Comparison of ENCODE assay signal across 8 cellular contexts in genomic region chr11:33015621-33016551, GRCh38. TPM values are rescaled to one million over a fixed set of nuclear protein-coding genes. Genes with fewer than 3 reads are reported as not detected.
DNase-seq lines count a peak whose midpoint lies in the region; ATAC-seq and TF ChIP-seq lines count a peak whose summit lies in the region.

TSS of gene DEPDC7 (plus strand) at chr11:33015878. CDS start at chr11:33015956, 78 bp downstream.

- no peaks in the 10 kb centered on the region for H3K9me2 ChIP-seq in GM23338 (ENCODE audit: insufficient read depth)
- H3K9me2 ChIP-seq in MM.1S (replicated peaks; ENCODE audit: insufficient read depth, low read length), result no peaks in the 10 kb centered on the region
- H3K9me2 ChIP-seq in SK-N-SH, result no peaks in the 10 kb centered on the region

- no peak for TF ChIP-seq RAD21 in SK-N-SH (IDR thresholded peaks at IDR 0.05; ENCODE audit: low read length)

- no peak within 1 kb of the TSS for H3K27ac ChIP-seq in GM23338 (ENCODE audit: low read depth)
- H3K27ac ChIP-seq in MM.1S (ENCODE audit: low read length), result no peak within 1 kb of the TSS
- H3K27ac ChIP-seq in SK-N-SH (ENCODE audit: low read depth in 2 of 2, low read length in 1 of 2), result peak within 1 kb of the TSS; percentile 40 to 47; a peak in 3 of 4 replicates
- H3K27ac ChIP-seq in cardiac muscle cell, result no peak within 1 kb of the TSS
- peak within 1 kb of the TSS in 1 of 2 donors; percentile 39 for H3K27ac ChIP-seq in testis

- WGBS in SK-N-SH (ENCODE audit: low lambda C conversion rate), result 5% methylated on average over 21 of the region's 89 CpGs
- 1 to 7% methylated on average over 37 to 43 of the region's 89 CpGs for WGBS in testis, 2 donors

- TF ChIP-seq CTCF in GM23338 (conservative IDR thresholded peaks at IDR 0.05; ENCODE audit: low read depth in 2 of 2), result no peak
- no peak for TF ChIP-seq CTCF in MM.1S (IDR thresholded peaks at IDR 0.05; ENCODE audit: low read length)
- no peak for TF ChIP-seq CTCF in SK-N-SH (IDR thresholded peaks at IDR 0.05)
- no peak for TF ChIP-seq CTCF in cardiac muscle cell (IDR thresholded peaks at IDR 0.05; ENCODE audit: low read depth, low read length)
- TF ChIP-seq CTCF in osteocyte (IDR thresholded peaks at IDR 0.05), result no peak
- no peak for TF ChIP-seq CTCF in testis (IDR thresholded peaks at IDR 0.05)

- H3K4me3 Mint-ChIP-seq in GM23338 (peak within 1 kb of the TSS; percentile 79), osteocyte (ENCODE audit: unreplicated experiment) (peak within 1 kb of the TSS; percentile 82)
- peak within 1 kb of the TSS; percentile 89 for H3K4me3 Mint-ChIP-seq in activated naive CD8-positive, alpha-beta T cell

- H3K9ac ChIP-seq in MM.1S (ENCODE audit: low read length) (no peak within 1 kb of the TSS), SK-N-SH (peak within 1 kb of the TSS; percentile 41; the same call in 1 of the 2 replicates)

- H3K36me3 Mint-ChIP-seq in GM23338 (ENCODE audit: low read depth) (no peaks in the 10 kb centered on the region), osteocyte (ENCODE audit: unreplicated experiment) (no peaks in the 10 kb centered on the region)
- no peaks in the 10 kb centered on the region for H3K36me3 Mint-ChIP-seq in activated naive CD8-positive, alpha-beta T cell

- H3K27me3 Mint-ChIP-seq in GM23338 (ENCODE audit: insufficient read depth, low read depth, poor library complexity), result peaks cover 16% of the 10 kb centered on the region
- no peaks in the 10 kb centered on the region for H3K27me3 Mint-ChIP-seq in activated naive CD8-positive, alpha-beta T cell
- H3K27me3 Mint-ChIP-seq in osteocyte (ENCODE audit: unreplicated experiment), result no peaks in the 10 kb centered on the region

- H3K9me3 Mint-ChIP-seq in GM23338, result no peaks in the 10 kb centered on the region
- no peaks in the 10 kb centered on the region for H3K9me3 Mint-ChIP-seq in activated naive CD8-positive, alpha-beta T cell (ENCODE audit: low read depth)
- H3K9me3 Mint-ChIP-seq in osteocyte (ENCODE audit: unreplicated experiment), result no peaks in the 10 kb centered on the region

- no peaks in the 10 kb centered on the region for H3K9me3 ChIP-seq in MM.1S (replicated peaks; ENCODE audit: insufficient read depth, low read length)
- H3K9me3 ChIP-seq in SK-N-SH, result no peaks in the 10 kb centered on the region
- H3K9me3 ChIP-seq in cardiac muscle cell (ENCODE audit: low read depth), result no peaks in the 10 kb centered on the region
- H3K9me3 ChIP-seq in testis, result no peaks in the 10 kb centered on the region

- H3K4me1 ChIP-seq in GM23338 (ENCODE audit: insufficient read depth) (peaks cover 16% of the 10 kb centered on the region), MM.1S (ENCODE audit: low read length) (peaks cover 8% of the 10 kb centered on the region), SK-N-SH (ENCODE audit: control insufficient read depth in 1 of 2, insufficient read depth in 2 of 2, low read depth in 1 of 2, low read length in 1 of 2) (peaks cover 5 to 29% of the 10 kb centered on the region in 2 experiments; a peak in 3 of 4 replicates), cardiac muscle cell (ENCODE audit: low read depth) (no peaks in the 10 kb centered on the region), testis (no peaks in the 10 kb centered on the region)

- peak; percentile 90 for ATAC-seq in GM23338

- H3K4me2 ChIP-seq in GM23338, result peak within 1 kb of the TSS; percentile 95
- H3K4me2 ChIP-seq in MM.1S (ENCODE audit: low read depth, low read length), result peak within 1 kb of the TSS; percentile 19; the same call in 1 of the 2 replicates
- peak within 1 kb of the TSS; percentile 77 for H3K4me2 ChIP-seq in SK-N-SH

- TF ChIP-seq POLR2A in testis (IDR thresholded peaks at IDR 0.05), result no peak

- H3K27ac Mint-ChIP-seq in GM23338 (no peak within 1 kb of the TSS), osteocyte (ENCODE audit: unreplicated experiment) (peak within 1 kb of the TSS; percentile 62)
- H3K27ac Mint-ChIP-seq in activated naive CD8-positive, alpha-beta T cell, result peak within 1 kb of the TSS; percentile 41

- intact Hi-C loops in testis (cut with DNase I; ENCODE audit: low total_unique reads), result no loop called here

- H3K4me1 Mint-ChIP-seq in GM23338 (peaks cover 17% of the 10 kb centered on the region; the same call in 2 of the 3 replicates), osteocyte (ENCODE audit: unreplicated experiment) (peaks cover 20% of the 10 kb centered on the region)
- peaks cover 57% of the 10 kb centered on the region for H3K4me1 Mint-ChIP-seq in activated naive CD8-positive, alpha-beta T cell (ENCODE audit: low read depth)

- no peaks in the 10 kb centered on the region for H3K36me3 ChIP-seq in GM23338 (ENCODE audit: insufficient read depth)
- H3K36me3 ChIP-seq in MM.1S (replicated peaks; ENCODE audit: insufficient read depth, low read length), result no peaks in the 10 kb centered on the region
- no peaks in the 10 kb centered on the region for H3K36me3 ChIP-seq in SK-N-SH (replicated peaks in 1 of 2; ENCODE audit: control insufficient read depth in 1 of 2, insufficient read depth in 2 of 2, low read length in 1 of 2)
- H3K36me3 ChIP-seq in cardiac muscle cell, result no peaks in the 10 kb centered on the region
- no peaks in the 10 kb centered on the region for H3K36me3 ChIP-seq in testis (ENCODE audit: low read depth, missing control alignments)

- H3K4me3 ChIP-seq in GM23338, result peak within 1 kb of the TSS; percentile 77
- no peak within 1 kb of the TSS for H3K4me3 ChIP-seq in MM.1S (ENCODE audit: low read length)
- H3K4me3 ChIP-seq in SK-N-SH (ENCODE audit: low read depth in 2 of 2, low read length in 1 of 2), result peak within 1 kb of the TSS; percentile 65 to 81
- peak within 1 kb of the TSS; percentile 30 for H3K4me3 ChIP-seq in cardiac muscle cell
- peak within 1 kb of the TSS; percentile 57 to 60 for H3K4me3 ChIP-seq in testis

- H4K20me1 ChIP-seq in GM23338 (replicated peaks; ENCODE audit: insufficient read depth), result no peaks in the 10 kb centered on the region
- no peaks in the 10 kb centered on the region for H4K20me1 ChIP-seq in MM.1S (ENCODE audit: insufficient read depth, low read length)
- no peaks in the 10 kb centered on the region for H4K20me1 ChIP-seq in SK-N-SH (ENCODE audit: insufficient read depth)

- DNase-seq in EL (peak; percentile 91), GM23338 (ENCODE audit: low spot score) (peak; percentile 97), MM.1S (no peak), SK-N-SH (peak; percentile 95), cardiac muscle cell (ENCODE audit: low read depth in 1 of 2, low spot score in 1 of 2) (peak; percentile 87 to 94), osteocyte (ENCODE audit: extremely low spot score, unreplicated experiment) (peak; percentile 97), testis (peak; percentile 94)

- no peaks in the 10 kb centered on the region for H3K79me2 ChIP-seq in GM23338 (replicated peaks; ENCODE audit: insufficient read depth)
- no peaks in the 10 kb centered on the region for H3K79me2 ChIP-seq in MM.1S (ENCODE audit: low read length)
- H3K79me2 ChIP-seq in SK-N-SH (ENCODE audit: insufficient read depth), result peaks cover 37% of the 10 kb centered on the region; the same call in 1 of the 2 replicates

- POLR2A ChIA-PET in SK-N-SH (lab: Yijun Ruan, JAX), result interaction anchor here (0.7 to 1.7 kb wide), 3 partner anchors 24 to 146 kb away, joined by 3 to 6 read pairs (median 3); partner anchors contain the start of gene TCP11L1

- TF ChIP-seq EP300 in SK-N-SH (IDR thresholded peaks at IDR 0.05; ENCODE audit: borderline replicate concordance in 1 of 2, low read depth in 1 of 2, low read length in 1 of 2), result no peak

- H3K27me3 ChIP-seq in GM23338 (ENCODE audit: insufficient read depth) (peaks cover 11% of the 10 kb centered on the region), MM.1S (replicated peaks; ENCODE audit: insufficient read depth, low read length) (no peaks in the 10 kb centered on the region), SK-N-SH (ENCODE audit: insufficient read depth) (no peaks in the 10 kb centered on the region), cardiac muscle cell (no peaks in the 10 kb centered on the region), testis (no peaks in the 10 kb centered on the region)

- H3F3A ChIP-seq in GM23338 (replicated peaks; ENCODE audit: low read depth) (peaks cover 4% of the 10 kb centered on the region; the same call in 1 of the 2 replicates), MM.1S (ENCODE audit: insufficient read depth, low read length) (no peaks in the 10 kb centered on the region), SK-N-SH (replicated peaks; ENCODE audit: insufficient read depth) (peaks cover 20% of the 10 kb centered on the region)

- CTCF ChIA-PET in SK-N-SH (lab: Yijun Ruan, JAX), result interaction anchor here (0.5 to 2.7 kb wide), 6 partner anchors 10 to 193 kb away, joined by 3 to 14 read pairs (median 3); partner anchors contain the start of gene TCP11L1

- H2AFZ ChIP-seq in GM23338, result peak within 1 kb of the TSS; percentile 83
- H2AFZ ChIP-seq in MM.1S (ENCODE audit: low read length), result no peak within 1 kb of the TSS
- peak within 1 kb of the TSS; percentile 70 for H2AFZ ChIP-seq in SK-N-SH (ENCODE audit: low read depth)

TF ChIP-seq in GM23338, 12 proteins besides CTCF, POLR2A, EP300 and RAD21 (continues in another document):
- TF ChIP-seq POLR2AphosphoS5 (IDR thresholded peaks at IDR 0.05; ENCODE audit: low read depth) (peak; percentile 88), ZNF331 (CRISPR knock-in tag; IDR thresholded peaks at IDR 0.05; ENCODE audit: low read depth) (no peak)

TF ChIP-seq in SK-N-SH, 30 proteins besides CTCF, POLR2A, EP300 and RAD21 (continues in another document):
- peak; percentile 95 for TF ChIP-seq USF1 (IDR thresholded peaks at IDR 0.05; ENCODE audit: borderline replicate concordance, low read depth)
- no peak for TF ChIP-seq GATA2 (CRISPR knock-in tag; IDR thresholded peaks at IDR 0.05)

RNA-seq across cellular contexts. Expression of gene DEPDC7, which starts in this region (rescaled TPM):
- total RNA-seq in GM23338 (2014; rRNA removed; shearing (Covaris generic)), result 10.9 and 15.3 TPM in 2 replicates
- polyA plus RNA-seq in GM23338 (2016; fragmentation: Nextera tagmentation; extraction: Ambion mirVana), result 8.6 and 9.1 TPM in 2 replicates
- 9.7 and 14.2 TPM in 2 replicates for polyA plus RNA-seq in SK-N-SH (2012; rRNA removed)
- polyA plus RNA-seq in SK-N-SH (2012; cell fraction: cytosol; rRNA removed), result 11.2 and 11.5 TPM in 2 replicates
- 13.7 and 30.5 TPM in 2 replicates for polyA plus RNA-seq in SK-N-SH (2012; cell fraction: nucleus; rRNA removed)
- 2.6 and 3.8 TPM in 2 replicates for total RNA-seq in cardiac muscle cell
- 1.6 and 2.8 TPM in 2 replicates for polyA plus RNA-seq in cardiac muscle cell
- total RNA-seq in osteocyte, result 2.9 and 3.7 TPM in 2 replicates
- 10 to 100 TPM; 14.9 to 23.2 TPM for total RNA-seq in testis
- 47.7 TPM for polyA plus RNA-seq in testis (ENCODE audit: insufficient read depth, low read depth, low replicate concordance)

Comparison
In these comparisons a context has a peak if more than half of its experiments do, and no peak if none do; other contexts are left out.
1. H3K27ac ChIP-seq: peak in SK-N-SH (2 of 2); none in GM23338 (single experiment), MM.1S (single experiment) and cardiac muscle cell (single experiment).
2. H3K4me2 ChIP-seq: peak in every context shown above with its lines; median percentile 95 in GM23338; 77 in SK-N-SH; 19 in MM.1S.
3. Peak in every context shown above with its lines, with median percentiles within 50 percentile points of each other: H3K4me3 Mint-ChIP-seq.